8 cellular contexts compared by ENCODE assay signal in the genomic region with DNA sequence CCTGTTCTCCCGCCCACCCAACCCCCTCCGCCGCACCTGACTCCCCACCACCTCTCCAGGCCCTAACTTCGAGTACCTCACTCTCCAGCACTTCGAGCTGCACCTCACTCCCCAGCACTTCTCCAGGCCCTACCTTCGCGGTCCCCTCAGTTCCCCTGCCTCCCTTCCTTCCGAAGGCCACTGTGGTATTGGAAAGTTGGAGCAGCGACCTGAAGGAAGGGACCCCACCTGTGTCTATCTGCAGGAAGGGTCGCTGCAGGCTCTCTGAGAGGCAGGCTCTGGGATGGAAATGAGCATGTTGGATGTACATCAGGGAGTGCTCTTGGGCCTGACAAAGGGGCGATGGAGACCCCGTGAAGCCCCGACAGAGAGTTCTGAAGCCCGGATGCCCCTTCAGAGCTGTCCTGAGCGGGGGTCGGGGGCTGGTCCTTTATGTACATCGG.
A peak's percentile ranks its signal among the peaks of the same experiment; 100 is the strongest.
DNase-seq lines count a peak whose midpoint lies in the region; ATAC-seq and TF ChIP-seq lines count a peak whose summit lies in the region.
"Had no signal": no experiment of that assay in that cellular context is flagged by ENCODE, and none has a peak within 500 bp of the region (broad histone marks: within the 10 kb centered on the region; RNA-seq: fewer than 3 reads in every experiment).

No MANE protein-coding gene starts in this region.

- no peaks in the 10 kb centered on the region for H3K36me3 ChIP-seq in HUES64 (ENCODE audit: insufficient read depth, low read length)
- no peaks in the 10 kb centered on the region for H3K36me3 ChIP-seq in muscle layer of duodenum (ENCODE audit: control insufficient read depth in 1 of 2, insufficient read depth in 2 of 2, low read length in 2 of 2)
- H3K36me3 ChIP-seq in tibial artery, result no peaks in the 10 kb centered on the region

- DNase-seq in coronary artery (ENCODE audit: low spot score) (no peak), tibial artery (no peak), H4 (ENCODE audit: low spot score) (no peak)
- DNase-seq in activated CD4-positive, alpha-beta T cell treated with anti-CD3 and anti-CD28 coated beads, Interleukin-2, amount 50 U/mL, for 4 hours, result no peak
- DNase-seq: NCI-H1092 had no signal

- TF ChIP-seq CTCF in coronary artery (IDR thresholded peaks at IDR 0.05) (no peak), tibial artery (IDR thresholded peaks at IDR 0.05) (no peak)

- peaks cover 12% of the 10 kb centered on the region; the same call in 1 of the 2 replicates for H3K4me1 ChIP-seq in HUES64 (ENCODE audit: insufficient read depth, low read length)
- H3K4me1 ChIP-seq in muscle layer of duodenum (ENCODE audit: control insufficient read depth in 1 of 2, insufficient read depth in 2 of 2, low read length in 2 of 2), result peaks cover 18 to 40% of the 10 kb centered on the region in 2 donors
- peaks cover 0 to 62% (median 51%) of the 10 kb centered on the region in 4 donors for H3K4me1 ChIP-seq in tibial artery

- no peak overlapping the region; the same call in 1 of the 2 replicates for H3K9ac ChIP-seq in HUES64 (ENCODE audit: low read depth, low read length)

- intact Hi-C loops in tibial artery (cut with DNase I; ENCODE audit: low total_unique reads), result loop anchor here (5.0 to 10.0 kb wide), 2 partner anchors 130 to 292 kb away; no protein-coding TSS in a partner anchor

- H3K4me3 ChIP-seq in HUES64 (ENCODE audit: low read length) (no peak overlapping the region), coronary artery (no peak overlapping the region), muscle layer of duodenum (ENCODE audit: low read depth in 1 of 2, low read length in 2 of 2) (no peak overlapping the region), tibial artery (no peak overlapping the region)

- H3K27ac ChIP-seq in HUES64 (ENCODE audit: low read depth, low read length), result peak overlapping the region; percentile 57
- H3K27ac ChIP-seq in coronary artery, result peak overlapping the region; percentile 82 to 90
- H3K27ac ChIP-seq in muscle layer of duodenum (ENCODE audit: low read length), result peak overlapping the region; percentile 48
- peak overlapping the region; percentile 69 to 80 for H3K27ac ChIP-seq in tibial artery

- H3K27me3 ChIP-seq in HUES64 (ENCODE audit: insufficient read depth, low read length), result no peaks in the 10 kb centered on the region
- H3K27me3 ChIP-seq in muscle layer of duodenum (ENCODE audit: low read depth, low read length), result no peaks in the 10 kb centered on the region
- no peaks in the 10 kb centered on the region for H3K27me3 ChIP-seq in tibial artery

- no peaks in the 10 kb centered on the region for H3K9me3 ChIP-seq in HUES64 (ENCODE audit: insufficient read depth, low read depth, low read length)
- H3K9me3 ChIP-seq in muscle layer of duodenum (ENCODE audit: control insufficient read depth in 1 of 2, low read length in 2 of 2), result no peaks in the 10 kb centered on the region
- H3K9me3 ChIP-seq in tibial artery, result no peaks in the 10 kb centered on the region

- WGBS in HUES64, result 83% methylated on average over 14 of the region's 17 CpGs

- no peak for ATAC-seq in esophagus mucosa
